In genomic region chr15:42893911-42894310, GRCh38 we compare ENCODE assay signal across 7 cellular contexts. TPM values are rescaled to one million over a fixed set of nuclear protein-coding genes. Genes with fewer than 3 reads are reported as not detected.
DNase-seq lines count a peak whose midpoint lies in the region; ATAC-seq, FAIRE-seq and TF ChIP-seq lines count a peak whose summit lies in the region.
"Not testable (repeated sequence)": the region's sequence is repeated elsewhere in the genome, so short reads cannot be mapped to it uniquely, and the experiment has no call there.

No MANE protein-coding gene starts in this region.

- not testable (repeated sequence) for H3K23ac ChIP-seq in H1 (ENCODE audit: insufficient read length)

- BruUV-seq in GM12878 (replicated peaks; lab: Mats Ljungman, UMichigan); K562 (replicated peaks; lab: Mats Ljungman, UMichigan): not testable (repeated sequence)

- not testable (repeated sequence) for TF ChIP-seq EP300 in GM12878 (IDR thresholded peaks at IDR 0.05; ENCODE audit: borderline replicate concordance in 1 of 2, control insufficient read depth in 1 of 2, low read depth in 2 of 2, low read length in 2 of 2); K562 (IDR thresholded peaks at IDR 0.05; ENCODE audit: low read length); H1 (IDR thresholded peaks at IDR 0.05; ENCODE audit: borderline replicate concordance in 1 of 2, low read depth in 2 of 2, low read length in 2 of 2)

- not testable (repeated sequence) for FAIRE-seq in GM12878 (lab: Jason Lieb, UNC); K562 (lab: Jason Lieb, UNC); H1 (lab: Jason Lieb, UNC)

- not testable (repeated sequence) for H3K23me2 ChIP-seq in H1 (ENCODE audit: low read depth, low read length)

- H3K27me3 ChIP-seq in GM12878 (replicated peaks in 1 of 2; ENCODE audit: control insufficient read depth in 2 of 2, insufficient read depth in 2 of 2, low read length in 1 of 2); K562 (ENCODE audit: control insufficient read depth in 2 of 2, insufficient read depth in 2 of 2, low read length in 2 of 2); H1 (replicated peaks in 1 of 4; ENCODE audit: control insufficient read depth in 3 of 4, extremely low read depth in 1 of 4, insufficient read depth in 3 of 4, low read length in 3 of 4): not testable (repeated sequence)

- SMC1A ChIA-PET in GM12878 (lab: Charles Lee; ENCODE audit: uncharacterized antibody, unreplicated experiment): interaction anchor here (0.9 to 1.2 kb wide), 5 partner anchors 15 to 167 kb away, joined by 3 to 4 read pairs (median 3); no protein-coding TSS in a partner anchor

- not testable (repeated sequence) for H4K5ac ChIP-seq in H1 (ENCODE audit: insufficient read length, low read depth, low read length)

- not testable (repeated sequence) for H2BK5ac ChIP-seq in H1 (ENCODE audit: low read depth, low read length)

- not testable (repeated sequence) for H2BK15ac ChIP-seq in H1 (ENCODE audit: low read length)

- CTCF ChIA-PET in GM12878 (lab: Yijun Ruan, JAX) (interaction anchor here (1.0 to 1.1 kb wide), 2 partner anchors 32 to 39 kb away, joined by 3 read pairs; no protein-coding TSS in a partner anchor), H1 (lab: Charles Lee; ENCODE audit: partially characterized antibody) (interaction anchor here (1.1 kb wide), 1 partner anchor 58 kb away, joined by 3 read pairs; no protein-coding TSS in a partner anchor)
- CTCF ChIA-PET in K562 (lab: Yijun Ruan, JAX; ENCODE audit: low intra/inter-chr PET ratio): not testable (repeated sequence)

- TF ChIP-seq RAD21 in GM12878 (IDR thresholded peaks at IDR 0.05; ENCODE audit: insufficient read depth, low read depth, low read length); K562 (CRISPR knock-in tag; conservative IDR thresholded peaks at IDR 0.05 in 1 of 2, IDR thresholded peaks at IDR 0.05 in 1 of 2); H1 (IDR thresholded peaks at IDR 0.05 in 1 of 2, conservative IDR thresholded peaks at IDR 0.05 in 1 of 2; ENCODE audit: low read depth in 2 of 2, low read length in 2 of 2): not testable (repeated sequence)

- H4K20me1 ChIP-seq in GM12878 (ENCODE audit: control insufficient read depth, insufficient read depth); K562 (replicated peaks; ENCODE audit: control insufficient read depth, insufficient read depth, low read length); H1 (replicated peaks in 1 of 2; ENCODE audit: control insufficient read depth in 1 of 2, insufficient read depth in 2 of 2, low read length in 2 of 2): not testable (repeated sequence)

- not testable (repeated sequence) for H3K79me1 ChIP-seq in H1 (ENCODE audit: low read depth, low read length)

- not testable (repeated sequence) for H3K79me2 ChIP-seq in GM12878 (ENCODE audit: control insufficient read depth, insufficient read depth, low read length); K562 (ENCODE audit: control insufficient read depth, insufficient read depth, low read length)
- H3K79me2 ChIP-seq in H1 (ENCODE audit: control insufficient read depth in 1 of 2, insufficient read depth in 2 of 2, low read length in 2 of 2): peaks cover 0 to 19% of the 10 kb centered on the region in 2 experiments; a peak in 2 of 4 replicates

- whole genome bisulfite sequencing in GM12878 (ENCODE audit: insufficient coverage, insufficient replicate concordance, low lambda C conversion rate, missing lambda C conversion rate): 50% methylated on average over 1 of the region's 1 CpG
- 100% methylated on average over 1 of the region's 1 CpG for WGBS in K562 (ENCODE audit: insufficient coverage, low coverage, missing lambda C conversion rate)
- WGBS in H1 (ENCODE audit: extremely low coverage in 1 of 2, insufficient coverage in 1 of 2, insufficient read length in 1 of 2, insufficient replicate concordance in 2 of 2, low coverage in 1 of 2, low lambda C conversion rate in 2 of 2, missing lambda C conversion rate in 1 of 2), 2 experiments: 100% methylated on average over 1 of the region's 1 CpG; no CpG with 5 or more reads in 1 of the 2 experiments

- H2BK12ac ChIP-seq in H1 (ENCODE audit: low read depth, low read length): 0 out of 2 replicates have a peak overlapping the region, but pooled peaks have one; percentile 5

- not testable (repeated sequence) for H3K4ac ChIP-seq in H1 (replicated peaks; ENCODE audit: insufficient read length, low read depth, low read length)

- not testable (repeated sequence) for ATAC-seq in GM12878, K562

- H2BK120ac ChIP-seq in H1 (replicated peaks; ENCODE audit: low read depth, low read length): not testable (repeated sequence)

- not testable (repeated sequence) for H3K18ac ChIP-seq in H1 (ENCODE audit: extremely low read depth, low read length)

- TF ChIP-seq POLR2A in GM12878 (IDR thresholded peaks at IDR 0.05; ENCODE audit: low read depth, low read length); K562 (conservative IDR thresholded peaks at IDR 0.05); H1 (IDR thresholded peaks at IDR 0.05; ENCODE audit: control extremely low read depth in 1 of 2, low read depth in 2 of 2, low read length in 2 of 2): not testable (repeated sequence)

- H3K9ac ChIP-seq in GM12878 (ENCODE audit: control insufficient read depth, insufficient read depth, low read length); K562 (ENCODE audit: insufficient read depth in 1 of 2, low read depth in 2 of 2, low read length in 2 of 2); H1 (replicated peaks in 1 of 4; ENCODE audit: extremely low read depth in 1 of 4, low read depth in 3 of 4, low read length in 3 of 4): not testable (repeated sequence)

- H3K4me3 ChIP-seq in GM12878; K562; H1 (ENCODE audit: extremely low read depth in 1 of 4, insufficient read depth in 2 of 4, low read depth in 3 of 4, low read length in 4 of 4): not testable (repeated sequence)

- not testable (repeated sequence) for TF ChIP-seq CTCF in GM12878 (IDR thresholded peaks at IDR 0.05 in 2 of 3, conservative IDR thresholded peaks at IDR 0.05 in 1 of 3; ENCODE audit: control insufficient read depth in 2 of 3, extremely low read depth in 1 of 3, insufficient read depth in 1 of 3, low read depth in 3 of 3, low read length in 3 of 3); K562 (IDR thresholded peaks at IDR 0.05 in 2 of 3, conservative IDR thresholded peaks at IDR 0.05 in 1 of 3; ENCODE audit: insufficient read depth in 2 of 3, low read depth in 1 of 3, low read length in 3 of 3); H1 (IDR thresholded peaks at IDR 0.05; ENCODE audit: control extremely low read depth in 1 of 3, insufficient read depth in 1 of 3, low read depth in 1 of 3, low read length in 3 of 3)

- POLR2A ChIA-PET in GM12878 (lab: Charles Lee); H1 (lab: Charles Lee; ENCODE audit: partially characterized antibody): not testable (repeated sequence)
- POLR2A ChIA-PET in K562 (lab: Yijun Ruan, JAX): interaction anchor here (1.6 kb wide), 1 partner anchor 15 kb away, joined by 4 read pairs; no protein-coding TSS in a partner anchor

- not testable (repeated sequence) for H4K8ac ChIP-seq in H1 (ENCODE audit: extremely low read depth, insufficient read depth, low read length)

- not testable (repeated sequence) for H2AFZ ChIP-seq in GM12878 (ENCODE audit: control insufficient read depth, low read depth, low read length); K562 (ENCODE audit: low read depth, low read length); H1 (ENCODE audit: low read length)

- not testable (repeated sequence) for H2AK5ac ChIP-seq in H1 (ENCODE audit: low read depth, low read length)

- not testable (repeated sequence) for H3K14ac ChIP-seq in H1 (ENCODE audit: insufficient read length)

- RAD21 ChIA-PET in GM12878 (lab: Charles Lee; ENCODE audit: unreplicated experiment): not testable (repeated sequence)

- not testable (repeated sequence) for H3K36me3 ChIP-seq in GM12878 (ENCODE audit: control insufficient read depth in 2 of 2, insufficient read depth in 2 of 2, low read length in 1 of 2); K562 (ENCODE audit: control insufficient read depth, insufficient read depth, low read length); H1 (ENCODE audit: control insufficient read depth in 2 of 4, insufficient read depth in 4 of 4, low read length in 3 of 4)

- DNase-seq in CD1c-positive myeloid dendritic cell (ENCODE audit: extremely low spot score) (peak; percentile 18), LHCN-M2 (ENCODE audit: low read depth) (peak; percentile 4), MV-4-11 (lab: John Stamatoyannopoulos, UW) (peak; percentile 10), SK-MEL-5 (ENCODE audit: low read depth, low spot score) (peak; percentile 16)
- not testable (repeated sequence) for DNase-seq in GM12878 (ENCODE audit: low read depth, low spot score); K562 (ENCODE audit: extremely low read depth in 1 of 4, low spot score in 3 of 4); H1 (ENCODE audit: low read depth in 1 of 2, low spot score in 2 of 2)

- not testable (repeated sequence) for H3K56ac ChIP-seq in H1 (replicated peaks; ENCODE audit: insufficient read length, low read depth, low read length)

- H3K9me3 ChIP-seq in GM12878 (replicated peaks; ENCODE audit: control insufficient read depth, insufficient read depth, low read length); K562 (replicated peaks; ENCODE audit: control insufficient read depth, insufficient read depth, low read depth, low read length); H1 (ENCODE audit: insufficient read depth in 2 of 2, low read depth in 1 of 2, low read length in 1 of 2): not testable (repeated sequence)

- in situ Hi-C loops in SK-MEL-5 (cut with HindIII; ENCODE audit: low pct_unique_long_range_greater_than_20kb, low sequenced_read_pairs); GM12878 (cut with MboI); K562 (cut with MboI): not testable (repeated sequence)

- intact Hi-C loops in GM12878 (cut with micrococcal nuclease; ENCODE audit: unreplicated experiment); K562 (cut with micrococcal nuclease): not testable (repeated sequence)

- H3K27ac ChIP-seq in GM12878 (ENCODE audit: control insufficient read depth, insufficient read depth); K562 (ENCODE audit: extremely low read depth, low read depth, low read length); H1 (ENCODE audit: low read depth, low read length): not testable (repeated sequence)

- not testable (repeated sequence) for H3K4me1 ChIP-seq in GM12878 (ENCODE audit: control insufficient read depth, insufficient read depth, low read length); K562 (replicated peaks in 1 of 2; ENCODE audit: control insufficient read depth in 2 of 2, insufficient read depth in 2 of 2, low read length in 2 of 2); H1 (replicated peaks in 1 of 4; ENCODE audit: control insufficient read depth in 3 of 4, insufficient read depth in 4 of 4, low read length in 3 of 4)

- not testable (repeated sequence) for H3K4me2 ChIP-seq in GM12878 (ENCODE audit: control insufficient read depth, insufficient read depth); K562 (ENCODE audit: insufficient read depth, low read length); H1 (ENCODE audit: insufficient read depth in 1 of 2, low read depth in 2 of 2, low read length in 2 of 2)

- not testable (repeated sequence) for H4K91ac ChIP-seq in H1 (replicated peaks; ENCODE audit: insufficient read length, low read length)

- H3K9me1 ChIP-seq in K562 (ENCODE audit: control insufficient read depth, insufficient read depth, low read length): not testable (repeated sequence)

- H2BK20ac ChIP-seq in H1 (ENCODE audit: low read length): not testable (repeated sequence)

RNA-seq across cellular contexts. Expression of gene TTBK2, which starts 26.7 kb away (rescaled TPM):
- total RNA-seq in LHCN-M2 (2014; rRNA removed): 4.0 and 9.6 TPM in 2 replicates
- 1.9 TPM for polyA plus RNA-seq in LHCN-M2 (2012)
- total RNA-seq in SK-MEL-5 (2014; rRNA removed; shearing (Covaris generic)): 5.6 and 6.5 TPM in 2 replicates
- 3.0 and 6.9 TPM in 2 replicates for polyA plus RNA-seq in SK-MEL-5 (2015; cell fraction: cytosol; rRNA removed)
- polyA plus RNA-seq in SK-MEL-5 (2015; cell fraction: nucleus; rRNA removed): 9.2 and 10.7 TPM in 2 replicates
- 20.0 and 20.8 TPM in 2 replicates for total RNA-seq in GM12878 (2013; cell fraction: nucleolus; rRNA removed)
- 3.1 and 4.9 TPM in 2 replicates for total RNA-seq in GM12878 (2014; rRNA removed)
- total RNA-seq in GM12878 (2014; rRNA removed; fragmentation: Illumina TruSeq; extraction: Trizol): 4.4 and 4.8 TPM in 2 replicates
- 9.1 and 9.7 TPM in 2 replicates for total RNA-seq in GM12878 (2021)
- 1.7 TPM for polyA plus RNA-seq in GM12878 (2011; ENCODE audit: low read depth)
- polyA plus RNA-seq in GM12878 (2011; rRNA removed): 6.2 and 7.6 TPM in 2 replicates
- polyA plus RNA-seq in GM12878 (2011; cell fraction: cytosol; rRNA removed): 2.7 and 3.4 TPM in 2 replicates
- polyA plus RNA-seq in GM12878 (2011; cell fraction: nucleus; rRNA removed): 7.9 and 8.6 TPM in 2 replicates
- 2.5 and 3.3 TPM in 2 replicates for polyA plus RNA-seq in GM12878 (2012)
- polyA plus RNA-seq in GM12878 (2014; fragmentation: Illumina TruSeq; extraction: Trizol): 3.8 and 4.1 TPM in 2 replicates
- polyA plus RNA-seq in GM12878 (2014; fragmentation: Nextera tagmentation; extraction: Ambion mirVana): under 1 TPM; 0.66 to 0.82 TPM
- 3.2 and 3.9 TPM in 2 replicates for polyA plus RNA-seq in GM12878 (2014; rRNA removed)
- polyA plus RNA-seq in GM12878 (2016; fragmentation: Nextera tagmentation; extraction: Ambion mirVana): 1 to 10 TPM; 3.6 to 4.2 TPM
- polyA minus RNA-seq in GM12878 (2011; rRNA and poly(A)+ RNA removed): 8.7 and 12.4 TPM in 2 replicates
- 3.3 and 3.6 TPM in 2 replicates for polyA minus RNA-seq in GM12878 (2011; cell fraction: cytosol; rRNA and poly(A)+ RNA removed)
- 4.2 and 8.0 TPM in 2 replicates for polyA minus RNA-seq in GM12878 (2011; cell fraction: nucleus; rRNA and poly(A)+ RNA removed)
- total RNA-seq in K562 (2011; cell fraction: chromatin; rRNA removed; ENCODE audit: low replicate concordance): 10.0 and 27.3 TPM in 2 replicates
- total RNA-seq in K562 (2011; cell fraction: nucleolus; rRNA removed): 6.7 and 8.4 TPM in 2 replicates
- 13.1 and 14.7 TPM in 2 replicates for total RNA-seq in K562 (2011; cell fraction: nucleoplasm; rRNA removed)
- 3.7 and 4.4 TPM in 2 replicates for total RNA-seq in K562 (2014; rRNA removed)
- 7.0 and 7.1 TPM in 2 replicates for total RNA-seq in K562 (2014; rRNA removed; fragmentation: Illumina TruSeq; extraction: Trizol)
- total RNA-seq in K562 (2015; rRNA removed; fragmentation: Illumina TruSeq; extraction: Trizol): 5.7 and 6.1 TPM in 2 replicates
- 8.0 and 8.5 TPM in 2 replicates for total RNA-seq in K562 (2021)
- 6.4 and 7.9 TPM in 2 replicates for polyA plus RNA-seq in K562 (2011; rRNA removed)
- polyA plus RNA-seq in K562 (2011; cell fraction: cytosol; rRNA removed): 1.4 and 4.2 TPM in 2 replicates
- 8.2 and 10.5 TPM in 2 replicates for polyA plus RNA-seq in K562 (2011; cell fraction: nucleus; rRNA removed)
- polyA plus RNA-seq in K562 (2012): 3.1 and 5.6 TPM in 2 replicates
- 4.1 and 4.8 TPM in 2 replicates for polyA plus RNA-seq in K562 (2014; fragmentation: Illumina TruSeq; extraction: Trizol)
- polyA plus RNA-seq in K562 (2014; fragmentation: Nextera tagmentation; extraction: Ambion mirVana): 1 to 10 TPM in 1 of 2 experiments, under 1 TPM in 1; 0.89 to 1.2 TPM
- polyA plus RNA-seq in K562 (2014; rRNA removed): 3.2 and 4.0 TPM in 2 replicates
- polyA minus RNA-seq in K562 (2011; rRNA and poly(A)+ RNA removed): 15.6 and 21.6 TPM in 2 replicates
- polyA minus RNA-seq in K562 (2011; cell fraction: cytosol; rRNA and poly(A)+ RNA removed): 4.6 and 6.6 TPM in 2 replicates
- polyA minus RNA-seq in K562 (2011; cell fraction: nucleus; rRNA and poly(A)+ RNA removed): 5.3 and 11.1 TPM in 2 replicates
- total RNA-seq in H1 (2021; fragmentation: NEBNext Ultra II Directional; extraction: Animal tissue kit (Norgen Biotek cat#: 25700)): 13.1 and 18.2 TPM in 2 replicates
- polyA plus RNA-seq in H1 (2011; rRNA removed): 2.7 and 2.9 TPM in 2 replicates
- polyA plus RNA-seq in H1 (2011; cell fraction: cytosol; rRNA removed): 4.1 TPM
- 3.7 TPM for polyA plus RNA-seq in H1 (2011; cell fraction: nucleus; rRNA removed)
- 3.2 to 5.0 TPM (median 3.9 TPM) in 4 replicates for polyA plus RNA-seq in H1 (2012, experiment 1 of 2)
- 0.22 TPM for polyA plus RNA-seq in H1 (2012, experiment 2 of 2)
- polyA plus RNA-seq in H1 (2013, experiment 1 of 2): 4.3 TPM
- polyA plus RNA-seq in H1 (2013, experiment 2 of 2): 3.7 TPM
- polyA minus RNA-seq in H1 (2011; rRNA and poly(A)+ RNA removed): 19.3 and 21.2 TPM in 2 replicates
- 8.4 TPM for polyA minus RNA-seq in H1 (2011; cell fraction: cytosol; rRNA and poly(A)+ RNA removed)
- 13.5 TPM for polyA minus RNA-seq in H1 (2011; cell fraction: nucleus; rRNA and poly(A)+ RNA removed)
